Comparison of ENCODE assay signal across 18 cellular contexts in the genomic region with DNA sequence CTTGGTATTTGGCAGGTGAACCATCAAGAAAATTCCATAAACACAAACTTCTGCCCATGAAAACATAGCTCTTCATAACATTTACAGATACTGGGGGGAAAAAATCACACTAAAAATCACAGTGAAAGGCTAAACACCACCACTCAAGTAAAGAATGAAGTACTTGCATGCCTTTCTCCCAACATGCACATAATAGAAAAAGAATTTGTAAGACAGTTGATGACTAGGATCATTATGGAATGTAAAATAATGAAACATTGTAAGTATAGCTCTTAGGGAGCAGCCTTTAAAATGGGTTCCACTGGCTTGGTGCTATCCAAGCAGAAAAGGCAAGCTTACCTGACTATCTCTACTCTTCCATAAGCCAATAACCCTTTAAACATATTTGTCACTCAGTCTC.
DNase-seq lines count a peak whose midpoint lies in the region; ATAC-seq and TF ChIP-seq lines count a peak whose summit lies in the region.
"Had no signal": no experiment of that assay in that cellular context is flagged by ENCODE, and none has a peak within 500 bp of the region (broad histone marks: within the 10 kb centered on the region; RNA-seq: fewer than 3 reads in every experiment).

No MANE protein-coding gene starts in this region.

- H4K20me1 ChIP-seq in IMR-90 (ENCODE audit: insufficient read depth, low read length): no peaks in the 10 kb centered on the region

- no peak overlapping the region for H3K4ac ChIP-seq in IMR-90 (ENCODE audit: low read depth, low read length)

- no peak for TF ChIP-seq RAD21 in IMR-90 (IDR thresholded peaks at IDR 0.05; ENCODE audit: low read length)

- no peak overlapping the region for H2AK9ac ChIP-seq in IMR-90 (replicated peaks; ENCODE audit: low read depth, low read length, poor library complexity)

- no peaks in the 10 kb centered on the region for H3K9me1 ChIP-seq in IMR-90 (ENCODE audit: insufficient read depth, low read length)

- no peaks in the 10 kb centered on the region for H3K9me3 ChIP-seq in IMR-90 (ENCODE audit: control insufficient read depth, insufficient read depth, low read length)
- H3K9me3 ChIP-seq: BE2C had no signal

- no peak overlapping the region for H3K27ac ChIP-seq in IMR-90 (ENCODE audit: insufficient read depth, low read length)
- H3K27ac ChIP-seq: 22Rv1, C4-2B, HL-60 had no signal

- no peaks in the 10 kb centered on the region for H3K79me1 ChIP-seq in IMR-90 (ENCODE audit: low read depth in 1 of 2, low read length in 2 of 2)

- CTCF ChIA-PET in AG04449 (lab: Yijun Ruan, JAX): no interaction called here
- CTCF ChIA-PET in IMR-90 (lab: Yijun Ruan, JAX): interaction anchor here (0.6 to 0.7 kb wide), 2 partner anchors 23 to 29 kb away, joined by 3 to 5 read pairs; no protein-coding TSS in a partner anchor

- no peak overlapping the region for H3K9ac ChIP-seq in IMR-90 (ENCODE audit: low read depth, low read length)

- no peak for TF ChIP-seq POLR2A in IMR-90 (IDR thresholded peaks at IDR 0.05; ENCODE audit: low read depth, low read length)

- peaks cover 13% of the 10 kb centered on the region for H3K4me1 Mint-ChIP-seq in glutamatergic neuron (ENCODE audit: low read depth, unreplicated experiment)
- H3K4me1 Mint-ChIP-seq: CD4-positive, alpha-beta memory T cell had no signal

- H4K8ac ChIP-seq in IMR-90 (ENCODE audit: low read depth in 2 of 2, low read length in 2 of 2): no peak overlapping the region

- peak overlapping the region; percentile 38 for H2BK5ac ChIP-seq in IMR-90 (ENCODE audit: low read depth, low read length, poor library complexity, severe bottlenecking)

- no peak overlapping the region for H2AFZ ChIP-seq in IMR-90 (replicated peaks; ENCODE audit: low read length, poor library complexity)

- H3K4me3 ChIP-seq in AG04449 (ENCODE audit: low read depth, low read length) (no peak overlapping the region), IMR-90 (ENCODE audit: insufficient read depth, low read depth, low read length) (no peak overlapping the region)
- H3K4me3 ChIP-seq: K562 had no signal

- ATAC-seq in IMR-90 (ENCODE audit: low read depth) (peak; percentile 82), GM18502 (IDR thresholded peaks at IDR 0.05; ENCODE audit: poor library complexity, unreplicated experiment) (no peak)
- ATAC-seq: K562 had no signal

- H3K27me3 ChIP-seq in IMR-90 (ENCODE audit: control insufficient read depth, insufficient read depth, low read length): no peaks in the 10 kb centered on the region
- H3K27me3 ChIP-seq: BE2C had no signal

- no peak for TF ChIP-seq CTCF in AG04449 (IDR thresholded peaks at IDR 0.05; ENCODE audit: insufficient read depth, low read length, missing control alignments)
- TF ChIP-seq CTCF in IMR-90 (conservative IDR thresholded peaks at IDR 0.05; ENCODE audit: low read depth, low read length): no peak
- TF ChIP-seq CTCF in glutamatergic neuron (IDR thresholded peaks at IDR 0.05; ENCODE audit: partially characterized antibody, unreplicated experiment): no peak

- H3K9me3 Mint-ChIP-seq in glutamatergic neuron (ENCODE audit: unreplicated experiment): peaks cover 2% of the 10 kb centered on the region

- H2AK5ac ChIP-seq in IMR-90 (ENCODE audit: low read depth, low read length): no peak overlapping the region

- dilution Hi-C loops in IMR-90 (cut with HindIII; ENCODE audit: low sequenced_read_pairs, unreplicated experiment): no loop called here

- no peaks in the 10 kb centered on the region for H3K27me3 Mint-ChIP-seq in glutamatergic neuron (ENCODE audit: unreplicated experiment)
- H3K27me3 Mint-ChIP-seq: CD4-positive, alpha-beta memory T cell had no signal

- H3K36me3 Mint-ChIP-seq in glutamatergic neuron (ENCODE audit: unreplicated experiment): no peaks in the 10 kb centered on the region
- H3K36me3 Mint-ChIP-seq: CD4-positive, alpha-beta memory T cell had no signal

- no peak overlapping the region for H2BK20ac ChIP-seq in IMR-90 (ENCODE audit: low read depth, low read length)

- no peak overlapping the region for H4K91ac ChIP-seq in IMR-90 (ENCODE audit: insufficient read depth, low read depth, low read length)

- H3K14ac ChIP-seq in IMR-90 (replicated peaks; ENCODE audit: low read depth, low read length): no peak overlapping the region

- peak overlapping the region; percentile 43; the same call in 1 of the 2 replicates for H2BK120ac ChIP-seq in IMR-90 (ENCODE audit: low read depth, low read length)

- H3K4me3 Mint-ChIP-seq in glutamatergic neuron (ENCODE audit: unreplicated experiment): no peak overlapping the region
- H3K4me3 Mint-ChIP-seq: CD4-positive, alpha-beta memory T cell had no signal

- BruUV-seq in IMR-90 (replicated peaks; lab: Mats Ljungman, UMichigan): no TSS peak

- H3K18ac ChIP-seq in IMR-90 (ENCODE audit: low read depth, low read length): no peak overlapping the region; the same call in 1 of the 2 replicates

- POLR2A ChIA-PET in AG04449 (lab: Yijun Ruan, JAX) (no interaction called here), IMR-90 (lab: Charles Lee; ENCODE audit: unreplicated experiment) (no interaction called here)

- peaks cover 3% of the 10 kb centered on the region; the same call in 1 of the 2 replicates for H3K4me1 ChIP-seq in IMR-90 (ENCODE audit: control insufficient read depth, insufficient read depth, low read length)

- peak overlapping the region; percentile 27; the same call in 1 of the 2 replicates for H3K4me2 ChIP-seq in IMR-90 (ENCODE audit: low read depth, low read length)

- H3K23ac ChIP-seq in IMR-90 (ENCODE audit: low read depth, low read length): no peak overlapping the region

- H3K56ac ChIP-seq in IMR-90 (ENCODE audit: extremely low read depth, insufficient read depth, low read length): no peak overlapping the region

- intact Hi-C loops in IMR-90 (cut with micrococcal nuclease): no loop called here

- in situ Hi-C loops in IMR-90 (cut with MboI; ENCODE audit: low sequenced_read_pairs): no loop called here

- DNase-seq in AG04449 (ENCODE audit: low read depth, low spot score) (peak; percentile 12), EL (peak; percentile 32), IMR-90 (peak; percentile 40), dedifferentiated amniotic fluid mesenchymal stem cell (ENCODE audit: extremely low spot score) (peak; percentile 23), glutamatergic neuron (no peak), inferior parietal cortex (ENCODE audit: extremely low spot score) (no peak)
- DNase-seq in activated CD4-positive, alpha-beta T cell treated with anti-CD3 and anti-CD28 coated beads, Interleukin-2, amount 50 U/mL, for 48 hours: no peak
- DNase-seq: BE2C; CD4-positive, alpha-beta memory T cell; DMS79; GF-D8; HCEC 1CT; Karpas-422 had no signal

- H3K27ac Mint-ChIP-seq in glutamatergic neuron (ENCODE audit: unreplicated experiment): no peak overlapping the region
- H3K27ac Mint-ChIP-seq: CD4-positive, alpha-beta memory T cell had no signal

- H2BK15ac ChIP-seq in IMR-90 (ENCODE audit: low read depth, low read length): no peak overlapping the region

- no peaks in the 10 kb centered on the region for H3K36me3 ChIP-seq in IMR-90 (ENCODE audit: control insufficient read depth, insufficient read depth, low read length)
- H3K36me3 ChIP-seq: BE2C had no signal

- no peak overlapping the region for H4K5ac ChIP-seq in IMR-90 (ENCODE audit: low read depth, low read length)

TF ChIP-seq in IMR-90, 13 proteins besides CTCF, POLR2A, EP300 and RAD21:
- TF ChIP-seq CEBPB (IDR thresholded peaks at IDR 0.05; ENCODE audit: low read depth, low read length): no peak

Comparison
In these comparisons a context has a peak if more than half of its experiments do, and no peak if none do; other contexts are left out.
1. DNase-seq: peak in AG04449 (single experiment), EL (single experiment), IMR-90 (single experiment) and dedifferentiated amniotic fluid mesenchymal stem cell (single experiment); none in glutamatergic neuron (single experiment), inferior parietal cortex (single experiment) and activated CD4-positive, alpha-beta T cell treated with anti-CD3 and anti-CD28 coated beads, Interleukin-2, amount 50 U/mL, for 48 hours (0 of 2).